Comparison of ENCODE assay signal across 8 cellular contexts in the genomic region with DNA sequence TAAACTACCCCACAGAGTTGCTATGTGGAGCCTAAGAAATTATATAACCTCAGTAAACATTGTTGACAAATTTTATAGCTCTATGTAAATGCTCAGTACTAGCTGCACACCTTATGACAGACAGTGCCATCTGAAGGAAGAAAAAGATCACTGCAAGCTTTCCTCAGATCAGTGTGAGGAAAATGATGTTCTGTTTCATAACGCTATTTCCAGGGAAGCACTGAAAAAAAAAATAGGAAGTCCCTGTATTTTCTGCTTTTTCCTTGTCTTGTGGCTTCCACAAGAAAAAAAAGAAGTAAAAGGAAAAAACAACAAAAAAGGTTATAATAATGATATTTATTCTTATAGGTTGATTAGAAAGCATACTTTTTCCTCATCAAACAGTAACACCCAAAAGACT. TPM values are rescaled to one million over a fixed set of nuclear protein-coding genes. Genes with fewer than 3 reads are reported as not detected.
A peak's percentile ranks its signal among the peaks of the same experiment; 100 is the strongest.
DNase-seq lines count a peak whose midpoint lies in the region; ATAC-seq, FAIRE-seq and TF ChIP-seq lines count a peak whose summit lies in the region.

No MANE protein-coding gene starts in this region.

- peak; percentile 25 to 45 for DNase-seq in A549 (ENCODE audit: low read depth in 1 of 2, low spot score in 1 of 2)
- peak; percentile 71 to 74 for DNase-seq in NCI-H526 (lab: John Stamatoyannopoulos, UW)
- DNase-seq in bronchial epithelial cell (ENCODE audit: low read depth), result peak; percentile 51
- peak; percentile 31 to 45 for DNase-seq in lung microvascular endothelial cell (ENCODE audit: low read depth in 2 of 2)

- ATAC-seq in A549, result peak; percentile 85 to 94; a peak in 5 of 6 replicates
- peak; percentile 67 for ATAC-seq in HG03103 (IDR thresholded peaks at IDR 0.05; ENCODE audit: low read depth, unreplicated experiment)
- ATAC-seq in GM19035 (IDR thresholded peaks at IDR 0.05; ENCODE audit: unreplicated experiment), result no peak
- ATAC-seq in GM18505 (IDR thresholded peaks at IDR 0.05; ENCODE audit: unreplicated experiment), result no peak

- H3K27me3 ChIP-seq in bronchial epithelial cell (ENCODE audit: control insufficient read depth, insufficient read depth, low read length), result no peaks in the 10 kb centered on the region

- H3K4me1 ChIP-seq in A549, result peaks cover 7% of the 10 kb centered on the region; the same call in 2 of the 3 replicates

- TF ChIP-seq EP300 in A549 (IDR thresholded peaks at IDR 0.05), result no peak

- no peak overlapping the region for H3K27ac ChIP-seq in A549

- H3K36me3 ChIP-seq in bronchial epithelial cell (ENCODE audit: control insufficient read depth, insufficient read depth, low read length), result no peaks in the 10 kb centered on the region

- no peaks in the 10 kb centered on the region for H3K9me3 ChIP-seq in A549

- no peak overlapping the region for H3K4me3 ChIP-seq in A549
- no peak overlapping the region for H3K4me3 ChIP-seq in bronchial epithelial cell (ENCODE audit: low read depth, low read length)

- TF ChIP-seq RAD21 in A549 (conservative IDR thresholded peaks at IDR 0.05 in 1 of 2, IDR thresholded peaks at IDR 0.05 in 1 of 2), result peak; percentile 58

- 16% methylated on average over 1 of the region's 1 CpG for WGBS in A549 (ENCODE audit: missing lambda C conversion rate)

- peak overlapping the region; percentile 10; the same call in 1 of the 3 replicates for H3K4me2 ChIP-seq in A549

- peak; percentile 89 for FAIRE-seq in A549 (lab: Jason Lieb, UNC)
- no peak for FAIRE-seq in bronchial epithelial cell (lab: Jason Lieb, UNC)

- POLR2A ChIA-PET in A549 (lab: Yijun Ruan, JAX), result no interaction called here

- TF ChIP-seq CTCF in A549 (IDR thresholded peaks at IDR 0.05), result peak; percentile 60
- peak; percentile 51 for TF ChIP-seq CTCF in GM12874 (IDR thresholded peaks at IDR 0.05; ENCODE audit: insufficient read depth, low read depth, low read length)
- TF ChIP-seq CTCF in bronchial epithelial cell (IDR thresholded peaks at IDR 0.05; ENCODE audit: insufficient read depth, low read length, severe bottlenecking), result peak; percentile 56

- CTCF ChIA-PET in A549 (lab: Yijun Ruan, JAX), result interaction anchor here (0.6 to 4.3 kb wide), 15 partner anchors 9 to 423 kb away, joined by 3 to 27 read pairs (median 3); no protein-coding TSS in a partner anchor

- TF ChIP-seq POLR2A in A549 (IDR thresholded peaks at IDR 0.05; ENCODE audit: low read length) (no peak), GM18505 (IDR thresholded peaks at IDR 0.05; ENCODE audit: borderline replicate concordance, extremely low read depth, insufficient read depth, insufficient read length) (no peak)

TF ChIP-seq in A549, 52 proteins besides CTCF, POLR2A, EP300 and RAD21:
- TF ChIP-seq NFE2L2 (conservative IDR thresholded peaks at IDR 0.05; ENCODE audit: low read length), result no peak
- TF ChIP-seq SMC3 (IDR thresholded peaks at IDR 0.05), result peak; percentile 43

RNA-seq across cellular contexts. Expression of a gene that starts 23.2 kb away (rescaled TPM):
- polyA plus RNA-seq in A549 (2011; rRNA removed) (9.4 and 10.9 TPM in 2 replicates), A549 (2017; fragmentation: RNase III; extraction: RNeasy Plus Mini Kit Qiagen cat#74134 plus additional on column Dnase treatment) (2.0 to 2.5 TPM (median 2.2 TPM) in 3 replicates)
- polyA plus RNA-seq in A549 (2012; cell fraction: cytosol; rRNA removed), result 1.6 and 1.7 TPM in 2 replicates
- 2.0 and 3.2 TPM in 2 replicates for polyA plus RNA-seq in A549 (2012; cell fraction: nucleus; rRNA removed)
- 12.9 and 15.1 TPM in 2 replicates for polyA minus RNA-seq in A549 (2011; rRNA and poly(A)+ RNA removed)
- total RNA-seq in bronchial epithelial cell (14.0 and 19.6 TPM in 2 replicates), lung microvascular endothelial cell (11.8 and 12.7 TPM in 2 replicates)

Comparison
In these comparisons a context has a peak if more than half of its experiments do, and no peak if none do; other contexts are left out.
1. ATAC-seq: peak in A549 (2 of 2) and HG03103 (single experiment); none in GM19035 (single experiment) and GM18505 (single experiment).
2. Peak in every context shown above with its lines, with median percentiles within 50 percentile points of each other: DNase-seq and CTCF ChIP-seq.